9 cellular contexts compared by ENCODE assay signal in genomic region chr10:5776150-5776880, GRCh38. TPM values are rescaled to one million over a fixed set of nuclear protein-coding genes. Genes with fewer than 3 reads are reported as not detected.
DNase-seq lines count a peak whose midpoint lies in the region; ATAC-seq and TF ChIP-seq lines count a peak whose summit lies in the region.
"Had no signal": no experiment of that assay in that cellular context is flagged by ENCODE, and none has a peak within 500 bp of the region (broad histone marks: within the 10 kb centered on the region; RNA-seq: fewer than 3 reads in every experiment).

No MANE protein-coding gene starts in this region.

- H3K27ac ChIP-seq in layer of hippocampus (ENCODE audit: low read depth, low read length) (peak overlapping the region; percentile 6), thymus (ENCODE audit: low read depth) (peak overlapping the region; percentile 90)

- DNase-seq in activated T-cell treated with anti-CD3 and anti-CD28 coated beads, Interleukin-2, amount 50 U/mL, for 4 hours, result no peak
- DNase-seq in activated T-cell treated with anti-CD3 and anti-CD28 coated beads for 4 hours (no peak), astrocyte of the cerebellum (ENCODE audit: low read depth) (no peak), inferior parietal cortex (ENCODE audit: extremely low spot score) (no peak)
- DNase-seq: NCI-H1105 treated with DMSO at 0.1 percent for 48 hours had no signal

- H3K4me3 ChIP-seq in astrocyte of the cerebellum (ENCODE audit: low read depth, low read length) (no peak overlapping the region), thymus (ENCODE audit: low read length) (no peak overlapping the region)

- ATAC-seq in activated T-cell treated with anti-CD3 and anti-CD28 coated beads, Interleukin-2, amount 50 U/mL, for 4 hours, result no peak
- ATAC-seq in HG03442 (IDR thresholded peaks at IDR 0.05; ENCODE audit: unreplicated experiment) (no peak), HG03457 (IDR thresholded peaks at IDR 0.05; ENCODE audit: unreplicated experiment) (no peak)

- WGBS in thymus, result 97% methylated on average over 7 of the region's 7 CpGs

- H3K9me3 ChIP-seq in thymus (ENCODE audit: control insufficient read depth), result no peaks in the 10 kb centered on the region

- peaks cover 52% of the 10 kb centered on the region for H3K4me1 Mint-ChIP-seq in activated T-cell treated with anti-CD3 and anti-CD28 coated beads, Interleukin-2, amount 50 U/mL, for 4 hours (ENCODE audit: low read depth)

- H3K36me3 Mint-ChIP-seq in activated T-cell treated with anti-CD3 and anti-CD28 coated beads, Interleukin-2, amount 50 U/mL, for 4 hours (ENCODE audit: insufficient read depth), result peaks cover 50% of the 10 kb centered on the region

- H3K27me3 ChIP-seq in layer of hippocampus (ENCODE audit: control insufficient read depth, insufficient read depth, low read length) (no peaks in the 10 kb centered on the region), thymus (ENCODE audit: control insufficient read depth, insufficient read depth) (no peaks in the 10 kb centered on the region)

- no peaks in the 10 kb centered on the region for H3K27me3 Mint-ChIP-seq in activated T-cell treated with anti-CD3 and anti-CD28 coated beads, Interleukin-2, amount 50 U/mL, for 4 hours (ENCODE audit: low read depth)

- peaks cover 9% of the 10 kb centered on the region for H3K4me1 ChIP-seq in thymus (ENCODE audit: control insufficient read depth, insufficient read depth, low read length)

- TF ChIP-seq CTCF in astrocyte of the cerebellum (IDR thresholded peaks at IDR 0.05; ENCODE audit: low read depth, low read length, missing control alignments), result peak; percentile 39

- in situ Hi-C loops in astrocyte of the cerebellum (cut with HindIII; ENCODE audit: low sequenced_read_pairs), result no loop called here

- peak overlapping the region; percentile 51 for H3K4me3 Mint-ChIP-seq in activated T-cell treated with anti-CD3 and anti-CD28 coated beads, Interleukin-2, amount 50 U/mL, for 4 hours

- peaks cover 10% of the 10 kb centered on the region for H3K36me3 ChIP-seq in thymus (ENCODE audit: control insufficient read depth, insufficient read depth)

- no peaks in the 10 kb centered on the region for H3K9me3 Mint-ChIP-seq in activated T-cell treated with anti-CD3 and anti-CD28 coated beads, Interleukin-2, amount 50 U/mL, for 4 hours

RNA-seq across cellular contexts. Expression of gene GDI2, which starts 36.9 kb away (rescaled TPM):
- 100 to 1,000 TPM; 270 to 301 (median 294) TPM for total RNA-seq in activated T-cell treated with anti-CD3 and anti-CD28 coated beads, Interleukin-2, amount 50 U/mL, for 4 hours
- polyA plus RNA-seq in thymus, result 139 TPM
